Comparison of ENCODE assay signal across 9 cellular contexts in the genomic region with DNA sequence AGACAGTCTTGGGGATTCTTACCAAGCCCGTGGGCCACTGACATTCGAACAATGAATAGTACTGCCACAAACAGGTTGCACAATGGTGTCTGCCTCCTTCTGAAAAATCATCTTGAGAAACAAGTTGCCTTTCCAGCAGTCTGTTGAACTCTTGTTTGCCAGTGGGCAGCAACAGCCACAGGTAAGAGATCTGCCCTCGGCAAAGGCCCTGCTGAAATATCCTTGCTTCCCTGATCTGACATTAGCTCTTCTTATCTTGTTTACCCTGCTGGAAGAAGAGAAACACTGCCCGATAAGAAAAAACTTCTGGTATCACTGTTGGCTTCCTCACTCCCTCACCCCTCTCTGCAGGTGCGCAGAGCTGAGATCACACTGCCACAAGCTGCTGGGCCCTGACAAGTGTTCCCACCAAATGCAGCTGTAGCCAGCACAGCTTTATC. TPM values are rescaled to one million over a fixed set of nuclear protein-coding genes. Genes with fewer than 3 reads are reported as not detected.
A peak's percentile ranks its signal among the peaks of the same experiment; 100 is the strongest.
DNase-seq lines count a peak whose midpoint lies in the region; ATAC-seq, FAIRE-seq and TF ChIP-seq lines count a peak whose summit lies in the region.
"Had no signal": no experiment of that assay in that cellular context is flagged by ENCODE, and none has a peak within 500 bp of the region (broad histone marks: within the 10 kb centered on the region; RNA-seq: fewer than 3 reads in every experiment).

No MANE protein-coding gene starts in this region.

- H3K79me2 ChIP-seq in HepG2 (ENCODE audit: insufficient read depth, low read length), result no peaks in the 10 kb centered on the region

- POLR2A ChIA-PET in HepG2 (lab: Yijun Ruan, JAX), result no interaction called here

- intact Hi-C loops in right lobe of liver (cut with DNase I), result no loop called here
- intact Hi-C loops in HepG2 (cut with micrococcal nuclease; ENCODE audit: unreplicated experiment), result no loop called here
- intact Hi-C loops in pancreas (cut with DNase I), result no loop called here

- H2AFZ ChIP-seq in HepG2 (ENCODE audit: low read length), result no peak overlapping the region

- H3K4me1 ChIP-seq in right lobe of liver, result peaks cover 0 to 7% (median 0%) of the 10 kb centered on the region in 4 donors
- peaks cover 10% of the 10 kb centered on the region; the same call in 1 of the 2 replicates for H3K4me1 ChIP-seq in HepG2 (ENCODE audit: insufficient read depth, low read length)
- H3K4me1 ChIP-seq in lung (ENCODE audit: control insufficient read depth in 2 of 2, insufficient read depth in 2 of 2, low read length in 2 of 2), result peaks cover 9 to 12% of the 10 kb centered on the region in 2 donors
- no peaks in the 10 kb centered on the region for H3K4me1 ChIP-seq in urinary bladder (ENCODE audit: insufficient read depth)
- peaks cover 3 to 5% (median 4%) of the 10 kb centered on the region in 3 donors for H3K4me1 ChIP-seq in pancreas

- H4K20me1 ChIP-seq in HepG2 (ENCODE audit: insufficient read depth, low read length), result no peaks in the 10 kb centered on the region

- TF ChIP-seq POLR2A in right lobe of liver (IDR thresholded peaks at IDR 0.05), result no peak
- TF ChIP-seq POLR2A in HepG2 (IDR thresholded peaks at IDR 0.05; ENCODE audit: insufficient read depth in 1 of 2, low read depth in 2 of 2, low read length in 2 of 2), result no peak

- TF ChIP-seq CTCF in right lobe of liver (IDR thresholded peaks at IDR 0.05) (no peak), HepG2 (CRISPR knock-in tag; IDR thresholded peaks at IDR 0.05) (no peak), astrocyte of the cerebellum (IDR thresholded peaks at IDR 0.05; ENCODE audit: low read depth, low read length, missing control alignments) (no peak), lung (IDR thresholded peaks at IDR 0.05; ENCODE audit: control extremely low read depth, extremely low read depth) (no peak), pancreas (IDR thresholded peaks at IDR 0.05) (no peak)

- H3K4me3 ChIP-seq in right lobe of liver, result no peak overlapping the region
- H3K4me3 ChIP-seq in HepG2 (replicated peaks in 1 of 3; ENCODE audit: insufficient read depth in 1 of 3, low read depth in 2 of 3, low read length in 3 of 3), result no peak overlapping the region
- peak overlapping the region; percentile 9 for H3K4me3 ChIP-seq in astrocyte of the cerebellum (ENCODE audit: low read depth, low read length)
- H3K4me3 ChIP-seq in lung, result peak overlapping the region; percentile 43
- peak overlapping the region; percentile 18 for H3K4me3 ChIP-seq in urinary bladder (ENCODE audit: low read depth, low read length)
- H3K4me3 ChIP-seq in pancreas, result no peak overlapping the region

- TF ChIP-seq RAD21 in HepG2 (CRISPR knock-in tag; IDR thresholded peaks at IDR 0.05), result no peak

- ATAC-seq in right lobe of liver (peak; percentile 12 to 45 (median 16)), HepG2 (no peak), lung (ENCODE audit: insufficient read depth, low FRiP score) (no peak), pancreas (no peak)

- no peak overlapping the region for H3K9ac ChIP-seq in HepG2 (ENCODE audit: insufficient read depth, low read depth, low read length)

- CTCF ChIA-PET in HepG2 (lab: Yijun Ruan, JAX; ENCODE audit: low intra/inter-chr PET ratio, low total read pairs), result no interaction called here

- FAIRE-seq in HepG2 (lab: Jason Lieb, UNC) (no peak), pancreas (lab: Jason Lieb, UNC) (no peak)

- H3K27ac ChIP-seq in right lobe of liver (no peak overlapping the region), HepG2 (ENCODE audit: extremely low read length, insufficient read depth, low read length) (no peak overlapping the region), lung (ENCODE audit: low read depth in 1 of 2, low read length in 1 of 2) (peak overlapping the region; percentile 73 to 83), urinary bladder (ENCODE audit: low read depth) (no peak overlapping the region), pancreas (no peak overlapping the region)

- TF ChIP-seq EP300 in HepG2 (IDR thresholded peaks at IDR 0.05; ENCODE audit: low read depth in 2 of 2, low read length in 2 of 2) (no peak), HepG2 (CRISPR knock-in tag; IDR thresholded peaks at IDR 0.05; ENCODE audit: borderline replicate concordance) (no peak)

- no peak overlapping the region for H3K4me2 ChIP-seq in HepG2 (ENCODE audit: low read depth, low read length)

- in situ Hi-C loops in HepG2 (cut with HindIII; ENCODE audit: extremely low pct_ligation_motif_present, low pct_unique_long_range_greater_than_20kb), result no loop called here
- in situ Hi-C loops in astrocyte of the cerebellum (cut with HindIII; ENCODE audit: low sequenced_read_pairs), result no loop called here

- DNase-seq in right lobe of liver (no peak), HepG2 (ENCODE audit: low spot score) (no peak), astrocyte of the cerebellum (ENCODE audit: low read depth) (no peak), lung (ENCODE audit: low spot score) (no peak), pancreas (no peak)
- DNase-seq in activated CD4-positive, alpha-beta T cell treated with anti-CD3 and anti-CD28 coated beads, Interleukin-2, amount 50 U/mL, for 4 hours, result no peak
- no peak for DNase-seq in activated CD8-positive, alpha-beta memory T cell treated with anti-CD3 and anti-CD28 coated beads for 24 hours
- DNase-seq: NCI-H1048 had no signal

- no peaks in the 10 kb centered on the region for H3K9me3 ChIP-seq in right lobe of liver
- no peaks in the 10 kb centered on the region for H3K9me3 ChIP-seq in HepG2 (ENCODE audit: low read length)
- no peaks in the 10 kb centered on the region for H3K9me3 ChIP-seq in lung (ENCODE audit: control insufficient read depth in 2 of 2, insufficient read depth in 1 of 2, low read length in 1 of 2)
- H3K9me3 ChIP-seq in pancreas, result no peaks in the 10 kb centered on the region

- H3K36me3 ChIP-seq in right lobe of liver, result no peaks in the 10 kb centered on the region
- H3K36me3 ChIP-seq in HepG2 (replicated peaks in 1 of 2; ENCODE audit: control insufficient read depth in 1 of 2, insufficient read depth in 2 of 2, low read length in 2 of 2), result no peaks in the 10 kb centered on the region
- H3K36me3 ChIP-seq in lung (ENCODE audit: control insufficient read depth in 2 of 2, insufficient read depth in 2 of 2, low read length in 2 of 2), result no peaks in the 10 kb centered on the region
- no peaks in the 10 kb centered on the region for H3K36me3 ChIP-seq in urinary bladder (ENCODE audit: insufficient read depth)
- H3K36me3 ChIP-seq in pancreas, result no peaks in the 10 kb centered on the region

- no peaks in the 10 kb centered on the region for H3K27me3 ChIP-seq in right lobe of liver
- peaks cover 0 to 1% of the 10 kb centered on the region in 2 experiments; a peak in 2 of 5 replicates for H3K27me3 ChIP-seq in HepG2 (ENCODE audit: control insufficient read depth in 1 of 2, insufficient read depth in 2 of 2, low read length in 2 of 2)
- H3K27me3 ChIP-seq in lung (ENCODE audit: control insufficient read depth, insufficient read depth), result no peaks in the 10 kb centered on the region
- H3K27me3 ChIP-seq in pancreas, result no peaks in the 10 kb centered on the region

- 25% methylated on average over 5 of the region's 5 CpGs for WGBS in right lobe of liver (ENCODE audit: insufficient coverage, low coverage, low lambda C conversion rate, missing lambda C conversion rate)
- WGBS in HepG2 (ENCODE audit: low lambda C conversion rate), result 13% methylated on average over 5 of the region's 5 CpGs
- 21 to 28% methylated on average over 5 of the region's 5 CpGs for WGBS in lung, 2 donors
- 63% methylated on average over 5 of the region's 5 CpGs for WGBS in urinary bladder
- 41 to 44% methylated on average over 5 of the region's 5 CpGs for WGBS in pancreas, 2 donors

- BruUV-seq in HepG2 (replicated peaks; lab: Mats Ljungman, UMichigan), result no TSS peak

TF ChIP-seq in HepG2, 621 proteins besides CTCF, POLR2A, EP300 and RAD21 (continues in another document):
- TF ChIP-seq, protein P1, sequence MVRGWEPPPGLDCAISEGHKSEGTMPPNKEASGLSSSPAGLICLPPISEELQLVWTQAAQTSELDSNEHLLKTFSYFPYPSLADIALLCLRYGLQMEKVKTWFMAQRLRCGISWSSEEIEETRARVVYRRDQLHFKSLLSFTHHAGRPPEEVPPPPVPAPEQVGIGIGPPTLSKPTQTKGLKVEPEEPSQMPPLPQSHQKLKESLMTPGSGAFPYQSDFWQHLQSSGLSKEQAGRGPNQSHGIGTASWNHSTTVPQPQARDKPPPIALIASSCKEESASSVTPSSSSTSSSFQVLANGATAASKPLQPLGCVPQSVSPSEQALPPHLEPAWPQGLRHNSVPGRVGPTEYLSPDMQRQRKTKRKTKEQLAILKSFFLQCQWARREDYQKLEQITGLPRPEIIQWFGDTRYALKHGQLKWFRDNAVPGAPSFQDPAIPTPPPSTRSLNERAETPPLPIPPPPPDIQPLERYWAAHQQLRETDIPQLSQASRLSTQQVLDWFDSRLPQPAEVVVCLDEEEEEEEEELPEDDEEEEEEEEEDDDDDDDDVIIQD (CRISPR knock-in tag; IDR thresholded peaks at IDR 0.05; ENCODE audit: low read depth), result no peak

RNA-seq across cellular contexts. Expression of a gene that starts 2.0 kb away (rescaled TPM):
- 10 to 100 TPM; 16.5 to 24.3 (median 18.1) TPM for total RNA-seq in right lobe of liver
- 0.97 and 2.0 TPM in 2 replicates for total RNA-seq in HepG2 (2016; rRNA removed; fragmentation: Illumina TruSeq; extraction: Trizol)
- total RNA-seq in HepG2 (2016; cell fraction: cytosol; rRNA removed; fragmentation: Illumina TruSeq; extraction: Trizol; ENCODE audit: low read depth), result 0.10 and 0.62 TPM in 2 replicates
- 1.1 and 1.3 TPM in 2 replicates for total RNA-seq in HepG2 (2016; cell fraction: insoluble cytoplasmic fraction; rRNA removed; fragmentation: Illumina TruSeq; extraction: Trizol)
- total RNA-seq in HepG2 (2016; cell fraction: membrane; rRNA removed; fragmentation: Illumina TruSeq; extraction: Trizol), result 0.31 and 0.65 TPM in 2 replicates
- total RNA-seq in HepG2 (2016; cell fraction: nucleus; rRNA removed; fragmentation: Illumina TruSeq; extraction: Trizol), result 1.1 and 1.3 TPM in 2 replicates
- polyA plus RNA-seq in HepG2 (2011; rRNA removed), result 0.44 and 1.8 TPM in 2 replicates
- polyA plus RNA-seq in HepG2 (2011; cell fraction: cytosol; rRNA removed), result 0.90 and 0.91 TPM in 2 replicates
- polyA plus RNA-seq in HepG2 (2011; cell fraction: nucleus; rRNA removed), result 1.1 and 1.4 TPM in 2 replicates
- polyA plus RNA-seq in HepG2 (2012), result 1.4 and 2.1 TPM in 2 replicates
- 0.03 and 0.12 TPM in 2 replicates for polyA plus RNA-seq in HepG2 (2016; cell fraction: cytosol; fragmentation: Illumina TruSeq; extraction: Trizol; ENCODE audit: low read depth)
- polyA plus RNA-seq in HepG2 (2016; cell fraction: insoluble cytoplasmic fraction; fragmentation: Illumina TruSeq; extraction: Trizol; ENCODE audit: low read depth), result 0.71 and 1.6 TPM in 2 replicates
- 0.06 and 0.08 TPM in 2 replicates for polyA plus RNA-seq in HepG2 (2016; cell fraction: membrane; fragmentation: Illumina TruSeq; extraction: Trizol; ENCODE audit: low read depth)
- 1.8 and 4.8 TPM in 2 replicates for polyA plus RNA-seq in HepG2 (2016; cell fraction: nucleus; fragmentation: Illumina TruSeq; extraction: Trizol; ENCODE audit: insufficient read depth, low read depth)
- 2.7 and 35.6 TPM in 2 replicates for polyA minus RNA-seq in HepG2 (2011; rRNA and poly(A)+ RNA removed; ENCODE audit: low replicate concordance)
- 1.1 and 1.3 TPM in 2 replicates for polyA minus RNA-seq in HepG2 (2011; cell fraction: cytosol; rRNA and poly(A)+ RNA removed)
- 2.4 and 5.8 TPM in 2 replicates for polyA minus RNA-seq in HepG2 (2011; cell fraction: nucleus; rRNA and poly(A)+ RNA removed)
- 100 to 1,000 TPM; 158 to 193 TPM for total RNA-seq in lung
- polyA plus RNA-seq in lung, result 100 to 1,000 TPM in 1 of 2 donors, 10 to 100 TPM in 1; 48.8 to 109 TPM
- 84.4 TPM for total RNA-seq in urinary bladder
- polyA plus RNA-seq in urinary bladder, result 63.5 TPM
- total RNA-seq in pancreas, result 10 to 100 TPM; 14.2 to 26.3 (median 17.8) TPM
- polyA plus RNA-seq in pancreas, result 10 to 100 TPM in 1 of 2 donors, 1 to 10 TPM in 1; 7.5 to 15.5 TPM

Comparison
In these comparisons a context has a peak if more than half of its experiments do, and no peak if none do; other contexts are left out.
1. ATAC-seq: peak in right lobe of liver (4 of 4); none in HepG2 (single experiment), lung (single experiment) and pancreas (0 of 4).
2. H3K27ac ChIP-seq: peak in lung (2 of 2); none in right lobe of liver (0 of 3), HepG2 (single experiment), urinary bladder (single experiment) and pancreas (0 of 4).
3. H3K4me3 ChIP-seq: peak in astrocyte of the cerebellum (single experiment), lung (single experiment) and urinary bladder (single experiment); none in right lobe of liver (0 of 3), HepG2 (0 of 3) and pancreas (0 of 4).